ENCODE assay signal across 8 cellular contexts in genomic region chr12:2813573-2814185, GRCh38. TPM values are rescaled to one million over a fixed set of nuclear protein-coding genes. Genes with fewer than 3 reads are reported as not detected.
A peak's percentile ranks its signal among the peaks of the same experiment; 100 is the strongest.
DNase-seq lines count a peak whose midpoint lies in the region; ATAC-seq lines count a peak whose summit lies in the region.

No MANE protein-coding gene starts in this region.

- no peaks in the 10 kb centered on the region for H3K27me3 ChIP-seq in esophagus (ENCODE audit: control insufficient read depth in 1 of 2, insufficient read depth in 2 of 2, low read length in 2 of 2)
- no peaks in the 10 kb centered on the region for H3K27me3 ChIP-seq in thymus (ENCODE audit: control insufficient read depth, insufficient read depth)

- ATAC-seq in HG03095 (IDR thresholded peaks at IDR 0.05; ENCODE audit: unreplicated experiment): peak; percentile 52

- H3K27ac ChIP-seq in esophagus (ENCODE audit: low read depth in 2 of 2, low read length in 1 of 2) (peak overlapping the region; percentile 9 to 87), thymus (ENCODE audit: low read depth) (no peak overlapping the region)

- peaks cover 0 to 2% of the 10 kb centered on the region in 2 donors for H3K4me1 ChIP-seq in esophagus (ENCODE audit: control insufficient read depth in 2 of 2, insufficient read depth in 2 of 2, low read length in 1 of 2)
- H3K4me1 ChIP-seq in thymus (ENCODE audit: control insufficient read depth, insufficient read depth, low read length): peaks cover 5% of the 10 kb centered on the region

- peak overlapping the region in 1 of 2 donors; percentile 71 for H3K4me3 ChIP-seq in esophagus (ENCODE audit: low read depth in 1 of 2, low read length in 2 of 2)
- peak overlapping the region; percentile 57 for H3K4me3 ChIP-seq in thymus (ENCODE audit: low read length)

- H3K9me3 ChIP-seq in esophagus (ENCODE audit: control insufficient read depth in 2 of 2, insufficient read depth in 1 of 2, low read depth in 1 of 2, low read length in 1 of 2) (no peaks in the 10 kb centered on the region), thymus (ENCODE audit: control insufficient read depth) (no peaks in the 10 kb centered on the region)

- WGBS in esophagus, 2 donors: 21 to 22% methylated on average over 6 of the region's 6 CpGs
- 36% methylated on average over 6 of the region's 6 CpGs for WGBS in thymus

- H3K36me3 ChIP-seq in esophagus (ENCODE audit: control insufficient read depth in 2 of 2, insufficient read depth in 2 of 2, low read length in 1 of 2) (peaks cover 8% of the 10 kb centered on the region in 2 donors), thymus (ENCODE audit: control insufficient read depth, insufficient read depth) (peaks cover 17% of the 10 kb centered on the region)

- DNase-seq in DMS153 (lab: John Stamatoyannopoulos, UW) (peak; percentile 53), DMS153 treated with DMSO at 0.1 percent for 48 hours (lab: John Stamatoyannopoulos, UW; ENCODE audit: unreplicated experiment) (no peak), NCI-H524 (lab: John Stamatoyannopoulos, UW) (peak; percentile 64 to 71), myocyte (ENCODE audit: low read depth) (peak; percentile 79)
- peak; percentile 45 for DNase-seq in activated CD8-positive, alpha-beta memory T cell treated with anti-CD3 and anti-CD28 coated beads, Interleukin-2, amount 50 U/mL, for 4 hours

RNA-seq across cellular contexts. Expression of gene ITFG2, which starts 1.2 kb away (rescaled TPM):
- polyA plus RNA-seq in esophagus (10 to 100 TPM; 19.9 to 31.2 TPM), thymus (40.6 TPM)
- 14.0 and 16.3 TPM in 2 replicates for total RNA-seq in myocyte
- polyA plus RNA-seq in myocyte (2012): 23.1 TPM

RNA-seq across cellular contexts. Expression of gene FKBP4, which starts 18.9 kb away (rescaled TPM):
- polyA plus RNA-seq in esophagus (10 to 100 TPM; 42.0 to 56.6 TPM), thymus (23.8 TPM)
- total RNA-seq in myocyte: 56.4 and 60.6 TPM in 2 replicates
- polyA plus RNA-seq in myocyte (2012): 45.4 TPM

RNA-seq across cellular contexts. Expression of gene NRIP2, which starts 21.2 kb away (rescaled TPM):
- polyA plus RNA-seq in esophagus: under 1 TPM; 0.47 to 0.67 TPM
- total RNA-seq in myocyte: 0.64 and 2.1 TPM in 2 replicates
- polyA plus RNA-seq in myocyte (2012): 1.0 TPM
- 1.1 TPM for polyA plus RNA-seq in thymus

RNA-seq across cellular contexts. Expression of gene TEX52, which starts 43.2 kb away (rescaled TPM):
- not detected for polyA plus RNA-seq in esophagus
- total RNA-seq in myocyte: not detected in 2 replicates
- polyA plus RNA-seq in myocyte (2012): 0.97 TPM
- polyA plus RNA-seq in thymus: not detected
